ENCODE assay signal across 29 cellular contexts in the genomic region with DNA sequence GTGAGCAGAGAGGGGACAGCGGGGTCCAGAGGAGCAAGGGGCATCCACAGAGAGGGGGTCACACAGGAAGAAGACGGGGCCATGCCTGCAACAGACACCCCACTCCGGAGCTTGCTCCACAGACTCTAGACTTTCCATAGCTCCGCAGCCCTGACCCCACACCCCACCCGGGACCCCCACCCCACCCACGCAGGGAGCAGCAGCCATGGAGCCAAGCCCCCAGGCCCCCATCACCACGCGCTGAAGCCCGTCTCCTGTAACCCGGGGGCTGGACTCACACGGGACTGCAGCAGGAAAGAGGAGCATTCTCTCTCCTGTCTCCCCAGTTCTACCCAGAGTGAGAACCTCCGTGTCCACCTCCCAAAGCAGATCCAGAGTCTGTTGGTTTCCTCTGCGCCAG. TPM values are rescaled to one million over a fixed set of nuclear protein-coding genes. Genes with fewer than 3 reads are reported as not detected.
"Had no signal": no experiment of that assay in that cellular context is flagged by ENCODE, and none has a peak within 500 bp of the region (broad histone marks: within the 10 kb centered on the region; RNA-seq: fewer than 3 reads in every experiment).

No MANE protein-coding gene starts in this region.

- H3K79me2 ChIP-seq: parathyroid adenoma had no signal

- DNase-seq: naive thymus-derived CD8-positive, alpha-beta T cell; nephron progenitor cell; occipital lobe; ovary; posterior cingulate gyrus; psoas muscle; right lobe of liver; sigmoid colon; small intestine; stimulated activated CD4-positive, alpha-beta T cell treated with anti-CD3 and anti-CD28 coated beads, Interleukin-15, amount 100 ng/mL, for 24 hours; stimulated activated CD4-positive, alpha-beta T cell treated with anti-CD3 and anti-CD28 coated beads, Interleukin-2, amount 100 ng/mL, for 24 hours; stimulated activated CD4-positive, alpha-beta T cell treated with anti-CD3 and anti-CD28 coated beads, Interleukin-2, amount 100 ng/mL, for 48 hours; stimulated activated CD4-positive, alpha-beta T cell treated with anti-CD3 and anti-CD28 coated beads, Interleukin-4, amount 100 ng/mL, for 24 hours; stimulated activated naive B cell treated with anti-CD40 and anti-IgM and Interleukin-4, amounts not matched to agents 10 μg/mL and 1 μg/mL and 100 μg/mL, for 72 hours; stimulated activated naive CD4-positive, alpha-beta T cell treated with Interleukin-2 at 50 U/mL for 16 hours; stomach; thyroid gland; trophoblast cell had no signal

- H3K9me3 Mint-ChIP-seq: naive thymus-derived CD8-positive, alpha-beta T cell; natural killer cell treated with Interleukin-12 subunit alpha and Interleukin-12 subunit beta and Interleukin-15 and Interleukin-18, amount 100 ng/mL, for 72 hours; nephron progenitor cell; stimulated activated effector memory CD8-positive, alpha-beta T cell treated with anti-CD3 and anti-CD28 coated beads, Interleukin-12 subunit alpha, Interleukin-12 subunit beta, amount 100 ng/mL, for 72 hours; stimulated activated naive B cell treated with anti-CD40 and anti-IgM and Interleukin-4, amounts not matched to agents 10 μg/mL and 1 μg/mL and 100 μg/mL, for 72 hours; stimulated activated naive CD8-positive, alpha-beta T cell treated with anti-CD3 and anti-CD28 coated beads, Interleukin-15, Interleukin-2, amounts not matched to agents 100 ng/mL and 50 ng/mL, for 24 hours had no signal

- H3K9me3 ChIP-seq: ovary, psoas muscle, right lobe of liver, sigmoid colon, stomach, thoracic aorta, thyroid gland, tibial nerve, upper lobe of left lung, vagina had no signal

- H3K27me3 ChIP-seq: ovary, right lobe of liver, thyroid gland, vagina had no signal

- H3K36me3 Mint-ChIP-seq: naive thymus-derived CD8-positive, alpha-beta T cell; natural killer cell treated with Interleukin-12 subunit alpha and Interleukin-12 subunit beta and Interleukin-15 and Interleukin-18, amount 100 ng/mL, for 72 hours; stimulated activated effector memory CD8-positive, alpha-beta T cell treated with anti-CD3 and anti-CD28 coated beads, Interleukin-12 subunit alpha, Interleukin-12 subunit beta, amount 100 ng/mL, for 72 hours; stimulated activated naive B cell treated with anti-CD40 and anti-IgM and Interleukin-4, amounts not matched to agents 10 μg/mL and 1 μg/mL and 100 μg/mL, for 72 hours had no signal

- ATAC-seq: naive thymus-derived CD8-positive, alpha-beta T cell; natural killer cell treated with Interleukin-12 subunit alpha and Interleukin-12 subunit beta and Interleukin-15 and Interleukin-18, amount 100 ng/mL, for 72 hours; psoas muscle; right lobe of liver; stimulated activated effector memory CD8-positive, alpha-beta T cell treated with anti-CD3 and anti-CD28 coated beads, Interleukin-12 subunit alpha, Interleukin-12 subunit beta, amount 100 ng/mL, for 72 hours; stimulated activated naive B cell treated with anti-CD40 and anti-IgM and Interleukin-4, amounts not matched to agents 10 μg/mL and 1 μg/mL and 100 μg/mL, for 72 hours had no signal

- H3K27ac Mint-ChIP-seq: naive thymus-derived CD8-positive, alpha-beta T cell; natural killer cell treated with Interleukin-12 subunit alpha and Interleukin-12 subunit beta and Interleukin-15 and Interleukin-18, amount 100 ng/mL, for 72 hours; nephron progenitor cell; progenitor cell of endocrine pancreas; stimulated activated effector memory CD8-positive, alpha-beta T cell treated with anti-CD3 and anti-CD28 coated beads, Interleukin-12 subunit alpha, Interleukin-12 subunit beta, amount 100 ng/mL, for 72 hours; stimulated activated naive B cell treated with anti-CD40 and anti-IgM and Interleukin-4, amounts not matched to agents 10 μg/mL and 1 μg/mL and 100 μg/mL, for 72 hours; stimulated activated naive CD8-positive, alpha-beta T cell treated with anti-CD3 and anti-CD28 coated beads, Interleukin-15, Interleukin-2, amounts not matched to agents 100 ng/mL and 50 ng/mL, for 24 hours had no signal

- H3K4me1 Mint-ChIP-seq: naive thymus-derived CD8-positive, alpha-beta T cell; stimulated activated effector memory CD8-positive, alpha-beta T cell treated with anti-CD3 and anti-CD28 coated beads, Interleukin-12 subunit alpha, Interleukin-12 subunit beta, amount 100 ng/mL, for 72 hours had no signal

- H3K4me3 ChIP-seq: ovary, psoas muscle, right lobe of liver, sigmoid colon, stomach, thoracic aorta, thyroid gland, tibial nerve, upper lobe of left lung, vagina had no signal

- H3K36me3 ChIP-seq: ovary, right lobe of liver, sigmoid colon, stomach, thoracic aorta, thyroid gland, tibial nerve, upper lobe of left lung, vagina had no signal

- H3K9ac ChIP-seq: parathyroid adenoma had no signal

- H3K27me3 Mint-ChIP-seq: natural killer cell treated with Interleukin-12 subunit alpha and Interleukin-12 subunit beta and Interleukin-15 and Interleukin-18, amount 100 ng/mL, for 72 hours had no signal

- H3K27ac ChIP-seq: ovary, parathyroid adenoma, psoas muscle, right lobe of liver, sigmoid colon, stomach, thoracic aorta, thyroid gland, tibial nerve, upper lobe of left lung, vagina had no signal

- H2AFZ ChIP-seq: parathyroid adenoma had no signal

- H3K4me3 Mint-ChIP-seq: naive thymus-derived CD8-positive, alpha-beta T cell; natural killer cell treated with Interleukin-12 subunit alpha and Interleukin-12 subunit beta and Interleukin-15 and Interleukin-18, amount 100 ng/mL, for 72 hours; stimulated activated effector memory CD8-positive, alpha-beta T cell treated with anti-CD3 and anti-CD28 coated beads, Interleukin-12 subunit alpha, Interleukin-12 subunit beta, amount 100 ng/mL, for 72 hours; stimulated activated naive B cell treated with anti-CD40 and anti-IgM and Interleukin-4, amounts not matched to agents 10 μg/mL and 1 μg/mL and 100 μg/mL, for 72 hours; stimulated activated naive CD8-positive, alpha-beta T cell treated with anti-CD3 and anti-CD28 coated beads, Interleukin-15, Interleukin-2, amounts not matched to agents 100 ng/mL and 50 ng/mL, for 24 hours had no signal

- H3K4me1 ChIP-seq: parathyroid adenoma, psoas muscle, right lobe of liver, sigmoid colon, stomach, thyroid gland, upper lobe of left lung, vagina had no signal

RNA-seq across cellular contexts. Expression of a gene that starts 38.8 kb away (rescaled TPM):
- total RNA-seq: naive thymus-derived CD8-positive, alpha-beta T cell; natural killer cell treated with Interleukin-12 subunit alpha and Interleukin-12 subunit beta and Interleukin-15 and Interleukin-18, amount 100 ng/mL, for 72 hours; osteoblast; renal cortical epithelial cell; thoracic aorta had no signal
